8 cellular contexts compared by ENCODE assay signal in genomic region chr16:30067584-30067916, GRCh38. TPM values are rescaled to one million over a fixed set of nuclear protein-coding genes. Genes with fewer than 3 reads are reported as not detected.
DNase-seq lines count a peak whose midpoint lies in the region; ATAC-seq and TF ChIP-seq lines count a peak whose summit lies in the region.

No MANE protein-coding gene starts in this region.

- 75 to 79% methylated on average over 6 of the region's 6 CpGs for WGBS in body of pancreas, 2 donors

- TF ChIP-seq CTCF in right atrium auricular region (IDR thresholded peaks at IDR 0.05) (no peak), body of pancreas (IDR thresholded peaks at IDR 0.05) (no peak), lower lobe of right lung (IDR thresholded peaks at IDR 0.05) (no peak), vagina (IDR thresholded peaks at IDR 0.05) (no peak)

- no peaks in the 10 kb centered on the region for H3K9me3 ChIP-seq in right atrium auricular region
- no peaks in the 10 kb centered on the region for H3K9me3 ChIP-seq in body of pancreas
- no peaks in the 10 kb centered on the region for H3K9me3 ChIP-seq in lower lobe of right lung
- H3K9me3 ChIP-seq in vagina: no peaks in the 10 kb centered on the region

- H3K27me3 ChIP-seq in right atrium auricular region: no peaks in the 10 kb centered on the region
- H3K27me3 ChIP-seq in body of pancreas: no peaks in the 10 kb centered on the region
- H3K27me3 ChIP-seq in lower lobe of right lung (ENCODE audit: low read depth): no peaks in the 10 kb centered on the region
- no peaks in the 10 kb centered on the region for H3K27me3 ChIP-seq in vagina

- peak overlapping the region; percentile 96 to 100 for H3K27ac ChIP-seq in right atrium auricular region
- H3K27ac ChIP-seq in body of pancreas: peak overlapping the region in 3 of 4 donors; percentile 86 to 99 (median 99)
- peak overlapping the region; percentile 99 for H3K27ac ChIP-seq in lower lobe of right lung
- peak overlapping the region; percentile 99 for H3K27ac ChIP-seq in vagina

- ATAC-seq in Right ventricle myocardium superior (ENCODE audit: poor library complexity): no peak
- ATAC-seq in body of pancreas: no peak
- ATAC-seq in lower lobe of right lung: no peak

- H3K36me3 ChIP-seq in right atrium auricular region: peaks cover 65% of the 10 kb centered on the region
- peaks cover 10 to 24% of the 10 kb centered on the region in 2 donors for H3K36me3 ChIP-seq in body of pancreas (replicated peaks in 1 of 2; ENCODE audit: insufficient read depth in 1 of 2, low read depth in 2 of 2)
- peaks cover 56% of the 10 kb centered on the region for H3K36me3 ChIP-seq in lower lobe of right lung
- peaks cover 0 to 55% of the 10 kb centered on the region in 2 donors for H3K36me3 ChIP-seq in vagina

- no peak for TF ChIP-seq POLR2A in body of pancreas (IDR thresholded peaks at IDR 0.05)
- no peak for TF ChIP-seq POLR2A in vagina (IDR thresholded peaks at IDR 0.05)

- H3K4me3 ChIP-seq in right atrium auricular region: peak overlapping the region; percentile 81 to 91
- H3K4me3 ChIP-seq in body of pancreas: no peak overlapping the region
- H3K4me3 ChIP-seq in lower lobe of right lung: peak overlapping the region; percentile 95
- H3K4me3 ChIP-seq in vagina: peak overlapping the region; percentile 80 to 100

- no peak for DNase-seq in right atrium auricular region (ENCODE audit: low spot score)
- DNase-seq in Right ventricle myocardium superior: no peak
- no peak for DNase-seq in body of pancreas
- DNase-seq in lower lobe of right lung: no peak
- DNase-seq in vagina (ENCODE audit: extremely low spot score in 2 of 2): no peak
- DNase-seq in NCI-H526 treated with DMSO at 0.1 percent for 48 hours (lab: John Stamatoyannopoulos, UW): no peak
- no peak for DNase-seq in inferior parietal cortex (ENCODE audit: extremely low spot score)
- no peak for DNase-seq in HuH-7.5 (ENCODE audit: low spot score)

- H3K4me1 ChIP-seq in right atrium auricular region (peaks cover 0 to 63% of the 10 kb centered on the region in 2 donors), body of pancreas (peaks cover 45% of the 10 kb centered on the region), lower lobe of right lung (peaks cover 47% of the 10 kb centered on the region), vagina (peaks cover 62% of the 10 kb centered on the region)

- intact Hi-C loops in Right ventricle myocardium superior (cut with DNase I): no loop called here
- intact Hi-C loops in body of pancreas (cut with DNase I): no loop called here
- intact Hi-C loops in lower lobe of right lung (cut with DNase I): no loop called here
- intact Hi-C loops in vagina (cut with DNase I): loop anchor here (5.0 to 10.0 kb wide), 2 partner anchors 255 to 337 kb away; partner anchors contain the start of genes PRRT2 and ZNF771

RNA-seq across cellular contexts. Expression of gene ALDOA, which starts 2.0 kb away (rescaled TPM):
- total RNA-seq in right atrium auricular region (1,000 to 10,000 TPM; 2,869 to 3,626 TPM), Right ventricle myocardium superior (3,843 TPM), body of pancreas (100 to 1,000 TPM; 306 to 384 TPM), lower lobe of right lung (733 TPM), vagina (810 TPM)

RNA-seq across cellular contexts. Expression of gene PPP4C, which starts 8.2 kb away (rescaled TPM):
- total RNA-seq in right atrium auricular region (10 to 100 TPM; 23.2 to 32.7 TPM), Right ventricle myocardium superior (33.2 TPM), body of pancreas (10 to 100 TPM; 29.3 to 32.2 TPM), lower lobe of right lung (68.9 TPM), vagina (60.4 TPM)

RNA-seq across cellular contexts. Expression of gene TBX6, which starts 24.2 kb away (rescaled TPM):
- under 1 TPM in 1 of 2 donors, not detected in 1; 0.43 TPM for total RNA-seq in right atrium auricular region
- 1.0 TPM for total RNA-seq in Right ventricle myocardium superior
- 1 to 10 TPM; 1.8 to 2.6 TPM for total RNA-seq in body of pancreas
- total RNA-seq in lower lobe of right lung: 1.6 TPM
- 6.4 TPM for total RNA-seq in vagina

RNA-seq across cellular contexts. Expression of gene YPEL3, which starts 28.5 kb away (rescaled TPM):
- 100 to 1,000 TPM; 129 to 140 TPM for total RNA-seq in right atrium auricular region
- 64.1 TPM for total RNA-seq in Right ventricle myocardium superior
- 10 to 100 TPM; 28.3 to 84.8 TPM for total RNA-seq in body of pancreas
- total RNA-seq in lower lobe of right lung: 113 TPM
- total RNA-seq in vagina: 116 TPM

RNA-seq across cellular contexts. Expression of gene TLCD3B, which starts 36.5 kb away (rescaled TPM):
- total RNA-seq in right atrium auricular region: not detected
- total RNA-seq in Right ventricle myocardium superior: not detected
- total RNA-seq in body of pancreas: not detected
- total RNA-seq in lower lobe of right lung: not detected
- total RNA-seq in vagina: 0.98 TPM

Comparison
In these comparisons a context has a peak if more than half of its experiments do, and no peak if none do; other contexts are left out.
1. H3K4me3 ChIP-seq: peak in right atrium auricular region (2 of 2), lower lobe of right lung (single experiment) and vagina (2 of 2); none in body of pancreas (0 of 2).
2. Peak in every context shown above with its lines, with median percentiles within 50 percentile points of each other: H3K27ac ChIP-seq.